ENCODE assay signal across 8 cellular contexts in genomic region chr19:58558623-58559274, GRCh38. TPM values are rescaled to one million over a fixed set of nuclear protein-coding genes. Genes with fewer than 3 reads are reported as not detected.
A peak's percentile ranks its signal among the peaks of the same experiment; 100 is the strongest.
DNase-seq lines count a peak whose midpoint lies in the region; ATAC-seq and TF ChIP-seq lines count a peak whose summit lies in the region.

No MANE protein-coding gene starts in this region.

- H3K27me3 ChIP-seq in A673 (replicated peaks; ENCODE audit: insufficient read depth, low read depth, low read length, poor library complexity) (no peaks in the 10 kb centered on the region), duodenal mucosa (ENCODE audit: control insufficient read depth in 1 of 2, insufficient read depth in 2 of 2, low read length in 2 of 2) (no peaks in the 10 kb centered on the region)

- H3K36me3 ChIP-seq in A673 (ENCODE audit: insufficient read depth, low read length, poor library complexity, severe bottlenecking) (peaks cover 18% of the 10 kb centered on the region), duodenal mucosa (ENCODE audit: control insufficient read depth in 1 of 2, insufficient read depth in 2 of 2, low read length in 2 of 2) (peaks cover 7 to 10% of the 10 kb centered on the region in 2 donors)

- POLR2A ChIA-PET in A673 (lab: Charles Lee; ENCODE audit: low non-redundant PET): interaction anchor here (0.6 kb wide), 3 partner anchors 9 to 340 kb away, joined by 3 to 17 read pairs (median 3); no protein-coding TSS in a partner anchor

- intact Hi-C loops in A673 (cut with micrococcal nuclease; ENCODE audit: unreplicated experiment): loop anchor here (1.0 kb wide), 1 partner anchor 157 kb away; no protein-coding TSS in a partner anchor

- H3K27ac ChIP-seq in A673 (ENCODE audit: low read depth, low read length, poor library complexity, severe bottlenecking) (peak overlapping the region; percentile 98), duodenal mucosa (ENCODE audit: low read depth, low read length) (peak overlapping the region; percentile 100)

- CTCF ChIA-PET in A673 (lab: Charles Lee): no interaction called here

- H3K4me3 ChIP-seq in A673 (ENCODE audit: low read depth, low read length, poor library complexity, severe bottlenecking) (peak overlapping the region; percentile 73), duodenal mucosa (ENCODE audit: low read depth in 1 of 2, low read length in 2 of 2) (peak overlapping the region; percentile 93 to 94)

- peak; percentile 48 for ATAC-seq in HG03442 (IDR thresholded peaks at IDR 0.05; ENCODE audit: unreplicated experiment)

- TF ChIP-seq CTCF in A673 (conservative IDR thresholded peaks at IDR 0.05; ENCODE audit: low read depth, low read length): no peak

- H3K4me1 ChIP-seq in A673 (ENCODE audit: insufficient read depth, low read length, poor library complexity, severe bottlenecking) (peaks cover 26% of the 10 kb centered on the region), duodenal mucosa (ENCODE audit: control insufficient read depth in 1 of 2, insufficient read depth in 2 of 2, low read length in 2 of 2) (peaks cover 58 to 66% of the 10 kb centered on the region in 2 donors)

- H3K9ac ChIP-seq in duodenal mucosa (ENCODE audit: low read depth in 1 of 2, low read length in 2 of 2): peak overlapping the region; percentile 99

- DNase-seq in A673 (ENCODE audit: low spot score): peak; percentile 99
- peak; percentile 93 for DNase-seq in GM19238 (ENCODE audit: insufficient read length, low spot score)
- peak; percentile 98 to 99 for DNase-seq in activated CD4-positive, alpha-beta T cell treated with anti-CD3 and anti-CD28 coated beads for 4 hours
- peak; percentile 99 for DNase-seq in medulla oblongata (ENCODE audit: extremely low spot score)
- DNase-seq in stimulated activated CD8-positive, alpha-beta memory T cell treated with anti-CD3 and anti-CD28 coated beads, Interleukin-12 subunit alpha, Interleukin-12 subunit beta, amount 100 ng/mL, for 4 hours (ENCODE audit: low read depth): peak; percentile 99
- DNase-seq in SKM-1 treated with dmso at 0.1 percent for 144 hours (lab: John Stamatoyannopoulos, UW; ENCODE audit: unreplicated experiment): no peak

- H3K9me3 ChIP-seq in A673 (ENCODE audit: low read depth, low read length, poor library complexity, severe bottlenecking): no peaks in the 10 kb centered on the region
- H3K9me3 ChIP-seq in duodenal mucosa (ENCODE audit: control insufficient read depth in 1 of 2, low read length in 2 of 2): no peaks in the 10 kb centered on the region

- BruUV-seq in A673 (replicated peaks; lab: Mats Ljungman, UMichigan): no TSS peak

RNA-seq across cellular contexts. Expression of gene UBE2M, which starts 0.3 kb away (rescaled TPM):
- total RNA-seq in A673 (2021): 182 and 185 TPM in 2 replicates

RNA-seq across cellular contexts. Expression of gene CHMP2A, which starts 3.8 kb away (rescaled TPM):
- total RNA-seq in A673 (2021): 57.6 and 69.8 TPM in 2 replicates

RNA-seq across cellular contexts. Expression of gene MZF1, which starts 14.4 kb away (rescaled TPM):
- 18.2 and 20.3 TPM in 2 replicates for total RNA-seq in A673 (2021)

RNA-seq across cellular contexts. Expression of gene TRIM28, which starts 14.9 kb away (rescaled TPM):
- 985 and 1,038 TPM in 2 replicates for total RNA-seq in A673 (2021)

RNA-seq across cellular contexts. Expression of gene ZBTB45, which starts 39.1 kb away (rescaled TPM):
- total RNA-seq in A673 (2021): 24.3 and 25.0 TPM in 2 replicates
